ENCODE assay signal across 10 cellular contexts in genomic region chr6:169292340-169293124, GRCh38. TPM values are rescaled to one million over a fixed set of nuclear protein-coding genes. Genes with fewer than 3 reads are reported as not detected.
DNase-seq lines count a peak whose midpoint lies in the region; ATAC-seq and TF ChIP-seq lines count a peak whose summit lies in the region.
"Had no signal": no experiment of that assay in that cellular context is flagged by ENCODE, and none has a peak within 500 bp of the region (broad histone marks: within the 10 kb centered on the region; RNA-seq: fewer than 3 reads in every experiment).

No MANE protein-coding gene starts in this region.

- H3K4me3 ChIP-seq in AG10803 (ENCODE audit: low read length) (no peak overlapping the region), MG63 (no peak overlapping the region), mucosa of descending colon (no peak overlapping the region)
- H3K4me3 ChIP-seq: cardiac muscle cell, thoracic aorta had no signal

- intact Hi-C loops in mucosa of descending colon (cut with DNase I, micrococcal nuclease) = no loop called here

- no peaks in the 10 kb centered on the region for H3K27me3 ChIP-seq in MG63
- H3K27me3 ChIP-seq: cardiac muscle cell had no signal

- H3K4me1 ChIP-seq in mucosa of descending colon (ENCODE audit: low read depth) = no peaks in the 10 kb centered on the region

- ATAC-seq in mucosa of descending colon = peak; percentile 32
- ATAC-seq in HG03520 (IDR thresholded peaks at IDR 0.05; ENCODE audit: unreplicated experiment) = no peak
- ATAC-seq in HG03565 (IDR thresholded peaks at IDR 0.05; ENCODE audit: unreplicated experiment) = no peak

- DNase-seq in AG10803 (ENCODE audit: low read depth) (peak; percentile 95), MG63 (peak; percentile 60), brain pericyte (ENCODE audit: low read depth, low spot score) (peak; percentile 83), mucosa of descending colon (no peak), GM19238 (ENCODE audit: insufficient read length, low spot score) (no peak), NCI-H446 (lab: John Stamatoyannopoulos, UW) (no peak)

- H3K9me3 ChIP-seq in MG63 (peaks cover 5% of the 10 kb centered on the region; the same call in 1 of the 2 replicates), mucosa of descending colon (no peaks in the 10 kb centered on the region)
- H3K9me3 ChIP-seq: thoracic aorta had no signal

- TF ChIP-seq CTCF in AG10803 (conservative IDR thresholded peaks at IDR 0.05; ENCODE audit: low read length) = no peak
- TF ChIP-seq CTCF in mucosa of descending colon (IDR thresholded peaks at IDR 0.05) = no peak

- no peaks in the 10 kb centered on the region for H3K36me3 ChIP-seq in MG63
- H3K36me3 ChIP-seq in mucosa of descending colon (ENCODE audit: low read depth) = no peaks in the 10 kb centered on the region
- H3K36me3 ChIP-seq: cardiac muscle cell, thoracic aorta had no signal

RNA-seq across cellular contexts. Expression of gene THBS2, which starts 38.9 kb away (rescaled TPM):
- total RNA-seq in MG63 (2014; rRNA removed; shearing (Covaris generic); ENCODE audit: low replicate concordance) = 165 and 194 TPM in 2 replicates
- 10 to 100 TPM in 1 of 3 donors, 1 to 10 TPM in 2; 3.7 to 39.1 (median 4.0) TPM for total RNA-seq in mucosa of descending colon

Comparison
In these comparisons a context has a peak if more than half of its experiments do, and no peak if none do; other contexts are left out.
1. DNase-seq: peak in AG10803 (single experiment), MG63 (single experiment) and brain pericyte (single experiment); none in mucosa of descending colon (0 of 3), GM19238 (single experiment) and NCI-H446 (0 of 2).